In the genomic region with DNA sequence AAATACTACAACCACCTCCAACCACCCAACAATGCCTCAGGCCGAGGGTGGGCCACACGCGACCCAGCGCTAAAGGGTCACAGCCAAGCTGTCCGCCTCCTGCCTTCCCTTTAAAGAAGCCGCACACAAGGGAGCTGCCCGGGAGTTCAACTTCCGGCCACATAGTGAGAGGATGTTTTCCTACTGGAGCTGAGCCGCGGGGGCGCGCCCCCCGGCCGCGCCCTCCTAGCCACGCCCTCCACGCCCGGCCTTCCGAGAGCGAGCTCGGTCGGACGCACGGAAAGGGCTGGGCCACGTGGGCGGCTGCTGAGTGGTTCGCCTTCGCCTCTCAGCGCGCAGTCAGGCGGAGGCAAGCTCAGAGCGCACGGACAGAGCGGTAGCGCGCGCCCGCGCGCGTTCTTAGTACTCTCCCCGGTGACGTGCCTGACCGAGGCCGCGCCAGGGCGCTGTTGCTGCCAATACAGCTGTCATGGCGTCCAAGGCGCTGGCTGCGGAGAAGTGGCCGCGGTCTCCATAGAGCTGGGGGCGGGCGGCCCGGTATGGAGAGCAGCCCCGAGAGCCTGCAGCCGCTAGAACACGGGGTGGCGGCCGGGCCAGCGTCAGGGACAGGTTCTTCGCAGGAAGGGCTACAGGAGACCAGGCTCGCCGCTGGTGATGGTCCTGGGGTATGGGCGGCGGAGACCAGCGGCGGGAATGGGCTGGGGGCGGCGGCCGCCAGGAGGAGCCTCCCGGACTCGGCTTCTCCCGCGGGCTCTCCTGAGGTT, we compare ENCODE assay signal across 1 cellular context.
TF ChIP-seq lines count a peak whose summit lies in the region.

A gene with protein sequence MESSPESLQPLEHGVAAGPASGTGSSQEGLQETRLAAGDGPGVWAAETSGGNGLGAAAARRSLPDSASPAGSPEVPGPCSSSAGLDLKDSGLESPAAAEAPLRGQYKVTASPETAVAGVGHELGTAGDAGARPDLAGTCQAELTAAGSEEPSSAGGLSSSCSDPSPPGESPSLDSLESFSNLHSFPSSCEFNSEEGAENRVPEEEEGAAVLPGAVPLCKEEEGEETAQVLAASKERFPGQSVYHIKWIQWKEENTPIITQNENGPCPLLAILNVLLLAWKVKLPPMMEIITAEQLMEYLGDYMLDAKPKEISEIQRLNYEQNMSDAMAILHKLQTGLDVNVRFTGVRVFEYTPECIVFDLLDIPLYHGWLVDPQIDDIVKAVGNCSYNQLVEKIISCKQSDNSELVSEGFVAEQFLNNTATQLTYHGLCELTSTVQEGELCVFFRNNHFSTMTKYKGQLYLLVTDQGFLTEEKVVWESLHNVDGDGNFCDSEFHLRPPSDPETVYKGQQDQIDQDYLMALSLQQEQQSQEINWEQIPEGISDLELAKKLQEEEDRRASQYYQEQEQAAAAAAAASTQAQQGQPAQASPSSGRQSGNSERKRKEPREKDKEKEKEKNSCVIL (plus strand): TSS at position 446 of the 764 bp plus-strand sequence. CDS start 94 bp downstream, at position 540.

TF ChIP-seq in HepG2, 621 proteins besides CTCF, POLR2A, EP300 and RAD21 (continued from another document and continues in another):
- TF ChIP-seq, protein P1, sequence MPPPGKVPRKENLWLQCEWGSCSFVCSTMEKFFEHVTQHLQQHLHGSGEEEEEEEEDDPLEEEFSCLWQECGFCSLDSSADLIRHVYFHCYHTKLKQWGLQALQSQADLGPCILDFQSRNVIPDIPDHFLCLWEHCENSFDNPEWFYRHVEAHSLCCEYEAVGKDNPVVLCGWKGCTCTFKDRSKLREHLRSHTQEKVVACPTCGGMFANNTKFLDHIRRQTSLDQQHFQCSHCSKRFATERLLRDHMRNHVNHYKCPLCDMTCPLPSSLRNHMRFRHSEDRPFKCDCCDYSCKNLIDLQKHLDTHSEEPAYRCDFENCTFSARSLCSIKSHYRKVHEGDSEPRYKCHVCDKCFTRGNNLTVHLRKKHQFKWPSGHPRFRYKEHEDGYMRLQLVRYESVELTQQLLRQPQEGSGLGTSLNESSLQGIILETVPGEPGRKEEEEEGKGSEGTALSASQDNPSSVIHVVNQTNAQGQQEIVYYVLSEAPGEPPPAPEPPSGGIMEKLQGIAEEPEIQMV (CRISPR knock-in tag; IDR thresholded peaks at IDR 0.05; ENCODE audit: low read depth), result peak; percentile 39
- TF ChIP-seq, protein P2, sequence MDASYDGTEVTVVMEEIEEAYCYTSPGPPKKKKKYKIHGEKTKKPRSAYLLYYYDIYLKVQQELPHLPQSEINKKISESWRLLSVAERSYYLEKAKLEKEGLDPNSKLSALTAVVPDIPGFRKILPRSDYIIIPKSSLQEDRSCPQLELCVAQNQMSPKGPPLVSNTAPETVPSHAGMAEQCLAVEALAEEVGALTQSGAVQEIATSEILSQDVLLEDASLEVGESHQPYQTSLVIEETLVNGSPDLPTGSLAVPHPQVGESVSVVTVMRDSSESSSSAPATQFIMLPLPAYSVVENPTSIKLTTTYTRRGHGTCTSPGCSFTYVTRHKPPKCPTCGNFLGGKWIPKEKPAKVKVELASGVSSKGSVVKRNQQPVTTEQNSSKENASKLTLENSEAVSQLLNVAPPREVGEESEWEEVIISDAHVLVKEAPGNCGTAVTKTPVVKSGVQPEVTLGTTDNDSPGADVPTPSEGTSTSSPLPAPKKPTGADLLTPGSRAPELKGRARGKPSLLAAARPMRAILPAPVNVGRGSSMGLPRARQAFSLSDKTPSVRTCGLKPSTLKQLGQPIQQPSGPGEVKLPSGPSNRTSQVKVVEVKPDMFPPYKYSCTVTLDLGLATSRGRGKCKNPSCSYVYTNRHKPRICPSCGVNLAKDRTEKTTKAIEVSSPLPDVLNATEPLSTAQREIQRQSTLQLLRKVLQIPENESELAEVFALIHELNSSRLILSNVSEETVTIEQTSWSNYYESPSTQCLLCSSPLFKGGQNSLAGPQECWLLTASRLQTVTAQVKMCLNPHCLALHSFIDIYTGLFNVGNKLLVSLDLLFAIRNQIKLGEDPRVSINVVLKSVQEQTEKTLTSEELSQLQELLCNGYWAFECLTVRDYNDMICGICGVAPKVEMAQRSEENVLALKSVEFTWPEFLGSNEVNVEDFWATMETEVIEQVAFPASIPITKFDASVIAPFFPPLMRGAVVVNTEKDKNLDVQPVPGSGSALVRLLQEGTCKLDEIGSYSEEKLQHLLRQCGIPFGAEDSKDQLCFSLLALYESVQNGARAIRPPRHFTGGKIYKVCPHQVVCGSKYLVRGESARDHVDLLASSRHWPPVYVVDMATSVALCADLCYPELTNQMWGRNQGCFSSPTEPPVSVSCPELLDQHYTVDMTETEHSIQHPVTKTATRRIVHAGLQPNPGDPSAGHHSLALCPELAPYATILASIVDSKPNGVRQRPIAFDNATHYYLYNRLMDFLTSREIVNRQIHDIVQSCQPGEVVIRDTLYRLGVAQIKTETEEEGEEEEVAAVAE (CRISPR knock-in tag; IDR thresholded peaks at IDR 0.05; ENCODE audit: borderline replicate concordance), result peak; percentile 89
- TF ChIP-seq RARG (CRISPR knock-in tag; IDR thresholded peaks at IDR 0.05; ENCODE audit: low read depth), result no peak
- no peak for TF ChIP-seq PAF1 (CRISPR knock-in tag; IDR thresholded peaks at IDR 0.05)
- TF ChIP-seq ZNF17 (CRISPR knock-in tag; IDR thresholded peaks at IDR 0.05), result no peak
- no peak for TF ChIP-seq KLF13 (CRISPR knock-in tag; IDR thresholded peaks at IDR 0.05)
- TF ChIP-seq, protein P3, sequence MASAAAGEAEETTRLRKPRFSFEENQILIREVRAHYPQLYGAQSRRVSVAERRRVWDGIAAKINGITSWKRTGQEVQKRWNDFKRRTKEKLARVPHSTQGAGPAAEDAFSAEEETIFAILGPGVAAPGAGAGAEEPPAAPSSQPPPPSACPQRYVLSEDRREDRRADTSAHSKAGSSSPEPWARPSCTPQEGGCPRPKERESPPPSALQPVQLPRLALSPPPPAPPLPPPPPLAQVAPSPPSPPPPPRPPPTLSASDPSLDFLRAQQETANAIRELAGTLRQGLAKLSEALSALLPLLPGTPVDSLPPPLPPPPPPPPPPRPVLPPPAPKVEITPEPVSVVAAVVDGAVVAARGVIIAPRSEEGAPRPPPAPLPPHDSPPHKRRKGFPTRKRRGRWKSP (CRISPR knock-in tag; IDR thresholded peaks at IDR 0.05), result peak; percentile 99
- TF ChIP-seq, protein P4, sequence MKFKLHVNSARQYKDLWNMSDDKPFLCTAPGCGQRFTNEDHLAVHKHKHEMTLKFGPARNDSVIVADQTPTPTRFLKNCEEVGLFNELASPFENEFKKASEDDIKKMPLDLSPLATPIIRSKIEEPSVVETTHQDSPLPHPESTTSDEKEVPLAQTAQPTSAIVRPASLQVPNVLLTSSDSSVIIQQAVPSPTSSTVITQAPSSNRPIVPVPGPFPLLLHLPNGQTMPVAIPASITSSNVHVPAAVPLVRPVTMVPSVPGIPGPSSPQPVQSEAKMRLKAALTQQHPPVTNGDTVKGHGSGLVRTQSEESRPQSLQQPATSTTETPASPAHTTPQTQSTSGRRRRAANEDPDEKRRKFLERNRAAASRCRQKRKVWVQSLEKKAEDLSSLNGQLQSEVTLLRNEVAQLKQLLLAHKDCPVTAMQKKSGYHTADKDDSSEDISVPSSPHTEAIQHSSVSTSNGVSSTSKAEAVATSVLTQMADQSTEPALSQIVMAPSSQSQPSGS (CRISPR knock-in tag; IDR thresholded peaks at IDR 0.05), result no peak
- TF ChIP-seq FOXK2 (IDR thresholded peaks at IDR 0.05), result peak; percentile 65
- peak; percentile 87 for TF ChIP-seq CCDC6 (CRISPR knock-in tag; IDR thresholded peaks at IDR 0.05)
- peak; percentile 97 for TF ChIP-seq ZNF709 (CRISPR knock-in tag; IDR thresholded peaks at IDR 0.05)
- peak; percentile 60; the same call in 1 of the 2 replicates for TF ChIP-seq ZNF672 (CRISPR knock-in tag; IDR thresholded peaks at IDR 0.05)
- no peak for TF ChIP-seq GPN1 (CRISPR knock-in tag; IDR thresholded peaks at IDR 0.05; ENCODE audit: borderline replicate concordance)
- peak; percentile 79; the same call in 1 of the 2 replicates for TF ChIP-seq SALL2 (CRISPR knock-in tag; IDR thresholded peaks at IDR 0.05)
- peak; percentile 59; the same call in 1 of the 2 replicates for TF ChIP-seq ZMAT3 (CRISPR knock-in tag; conservative IDR thresholded peaks at IDR 0.05)
- TF ChIP-seq ZNF652 (CRISPR knock-in tag; IDR thresholded peaks at IDR 0.05; ENCODE audit: borderline replicate concordance, low read depth), result no peak
- TF ChIP-seq U2AF1 (optimal IDR thresholded peaks at IDR 0.05; ENCODE audit: low read depth, low read length), result peak; percentile 41
- TF ChIP-seq SMAD9 (CRISPR knock-in tag; IDR thresholded peaks at IDR 0.05), result no peak
- TF ChIP-seq SRSF9 (IDR thresholded peaks at IDR 0.05; ENCODE audit: borderline replicate concordance, insufficient read depth, low read depth, low read length, poor library complexity, severe bottlenecking), result no peak
- TF ChIP-seq ATF7 (IDR thresholded peaks at IDR 0.05), result no peak
- TF ChIP-seq ATF7 (CRISPR knock-in tag; IDR thresholded peaks at IDR 0.05), result no peak; the same call in 1 of the 2 replicates
- peak; percentile 46 for TF ChIP-seq GATAD2A (CRISPR knock-in tag; IDR thresholded peaks at IDR 0.05)
- peak; percentile 29 for TF ChIP-seq ZNF883 (CRISPR knock-in tag; IDR thresholded peaks at IDR 0.05; ENCODE audit: not compliant biosample characterization)
- no peak for TF ChIP-seq ATRX (CRISPR knock-in tag; IDR thresholded peaks at IDR 0.05; ENCODE audit: borderline replicate concordance)
- no peak for TF ChIP-seq ZNF382 (CRISPR knock-in tag; IDR thresholded peaks at IDR 0.05; ENCODE audit: borderline replicate concordance)
- TF ChIP-seq MBD4 (IDR thresholded peaks at IDR 0.05; ENCODE audit: borderline replicate concordance, low read length), result no peak
- TF ChIP-seq PHF8 (CRISPR knock-in tag; IDR thresholded peaks at IDR 0.05), result peak; percentile 92
- TF ChIP-seq THYN1 (CRISPR knock-in tag; IDR thresholded peaks at IDR 0.05; ENCODE audit: borderline replicate concordance, low read depth), result no peak
- TF ChIP-seq, protein P5, sequence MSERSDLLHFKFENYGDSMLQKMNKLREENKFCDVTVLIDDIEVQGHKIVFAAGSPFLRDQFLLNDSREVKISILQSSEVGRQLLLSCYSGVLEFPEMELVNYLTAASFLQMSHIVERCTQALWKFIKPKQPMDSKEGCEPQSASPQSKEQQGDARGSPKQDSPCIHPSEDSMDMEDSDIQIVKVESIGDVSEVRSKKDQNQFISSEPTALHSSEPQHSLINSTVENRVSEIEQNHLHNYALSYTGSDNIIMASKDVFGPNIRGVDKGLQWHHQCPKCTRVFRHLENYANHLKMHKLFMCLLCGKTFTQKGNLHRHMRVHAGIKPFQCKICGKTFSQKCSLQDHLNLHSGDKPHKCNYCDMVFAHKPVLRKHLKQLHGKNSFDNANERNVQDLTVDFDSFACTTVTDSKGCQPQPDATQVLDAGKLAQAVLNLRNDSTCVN (CRISPR knock-in tag; IDR thresholded peaks at IDR 0.05; ENCODE audit: borderline replicate concordance), result peak; percentile 29; the same call in 1 of the 2 replicates
- TF ChIP-seq ASH2L (IDR thresholded peaks at IDR 0.05; ENCODE audit: insufficient read length, low read depth, low read length), result peak; percentile 75
- TF ChIP-seq ZNF547 (CRISPR knock-in tag; IDR thresholded peaks at IDR 0.05), result peak; percentile 81; the same call in 1 of the 2 replicates
- 0 out of 2 replicates have a peak, but pooled peaks have one; percentile 23 for TF ChIP-seq ZNF841 (CRISPR knock-in tag; IDR thresholded peaks at IDR 0.05; ENCODE audit: borderline replicate concordance)
- TF ChIP-seq ZNF441 (CRISPR knock-in tag; IDR thresholded peaks at IDR 0.05; ENCODE audit: borderline replicate concordance), result peak; percentile 46; the same call in 1 of the 2 replicates
- TF ChIP-seq, protein P6, sequence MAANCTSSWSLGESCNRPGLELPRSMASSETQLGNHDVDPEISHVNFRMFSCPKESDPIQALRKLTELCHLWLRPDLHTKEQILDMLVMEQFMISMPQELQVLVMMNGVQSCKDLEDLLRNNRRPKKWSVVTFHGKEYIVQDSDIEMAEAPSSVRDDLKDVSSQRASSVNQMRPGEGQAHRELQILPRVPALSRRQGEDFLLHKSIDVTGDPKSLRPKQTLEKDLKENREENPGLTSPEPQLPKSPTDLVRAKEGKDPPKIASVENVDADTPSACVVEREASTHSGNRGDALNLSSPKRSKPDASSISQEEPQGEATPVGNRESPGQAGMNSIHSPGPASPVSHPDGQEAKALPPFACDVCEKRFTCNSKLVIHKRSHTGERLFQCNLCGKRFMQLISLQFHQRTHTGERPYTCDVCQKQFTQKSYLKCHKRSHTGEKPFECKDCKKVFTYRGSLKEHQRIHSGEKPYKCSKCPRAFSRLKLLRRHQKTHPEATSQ (CRISPR knock-in tag; IDR thresholded peaks at IDR 0.05; ENCODE audit: borderline replicate concordance), result no peak; the same call in 1 of the 2 replicates
- TF ChIP-seq MED1 (CRISPR knock-in tag; IDR thresholded peaks at IDR 0.05), result peak; percentile 85; the same call in 1 of the 2 replicates
- TF ChIP-seq, protein P7, sequence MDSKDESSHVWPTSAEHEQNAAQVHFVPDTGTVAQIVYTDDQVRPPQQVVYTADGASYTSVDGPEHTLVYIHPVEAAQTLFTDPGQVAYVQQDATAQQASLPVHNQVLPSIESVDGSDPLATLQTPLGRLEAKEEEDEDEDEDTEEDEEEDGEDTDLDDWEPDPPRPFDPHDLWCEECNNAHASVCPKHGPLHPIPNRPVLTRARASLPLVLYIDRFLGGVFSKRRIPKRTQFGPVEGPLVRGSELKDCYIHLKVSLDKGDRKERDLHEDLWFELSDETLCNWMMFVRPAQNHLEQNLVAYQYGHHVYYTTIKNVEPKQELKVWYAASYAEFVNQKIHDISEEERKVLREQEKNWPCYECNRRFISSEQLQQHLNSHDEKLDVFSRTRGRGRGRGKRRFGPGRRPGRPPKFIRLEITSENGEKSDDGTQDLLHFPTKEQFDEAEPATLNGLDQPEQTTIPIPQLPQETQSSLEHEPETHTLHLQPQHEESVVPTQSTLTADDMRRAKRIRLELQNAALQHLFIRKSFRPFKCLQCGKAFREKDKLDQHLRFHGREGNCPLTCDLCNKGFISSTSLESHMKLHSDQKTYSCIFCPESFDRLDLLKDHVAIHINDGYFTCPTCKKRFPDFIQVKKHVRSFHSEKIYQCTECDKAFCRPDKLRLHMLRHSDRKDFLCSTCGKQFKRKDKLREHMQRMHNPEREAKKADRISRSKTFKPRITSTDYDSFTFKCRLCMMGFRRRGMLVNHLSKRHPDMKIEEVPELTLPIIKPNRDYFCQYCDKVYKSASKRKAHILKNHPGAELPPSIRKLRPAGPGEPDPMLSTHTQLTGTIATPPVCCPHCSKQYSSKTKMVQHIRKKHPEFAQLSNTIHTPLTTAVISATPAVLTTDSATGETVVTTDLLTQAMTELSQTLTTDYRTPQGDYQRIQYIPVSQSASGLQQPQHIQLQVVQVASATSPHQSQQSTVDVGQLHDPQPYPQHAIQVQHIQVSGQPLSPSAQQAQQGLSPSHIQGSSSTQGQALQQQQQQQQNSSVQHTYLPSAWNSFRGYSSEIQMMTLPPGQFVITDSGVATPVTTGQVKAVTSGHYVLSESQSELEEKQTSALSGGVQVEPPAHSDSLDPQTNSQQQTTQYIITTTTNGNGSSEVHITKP (CRISPR knock-in tag; IDR thresholded peaks at IDR 0.05; ENCODE audit: low read depth), result no peak; the same call in 1 of the 2 replicates
- TF ChIP-seq CEBPB (IDR thresholded peaks at IDR 0.05; ENCODE audit: borderline replicate concordance, low read depth, low read length), result no peak
- TF ChIP-seq YY1 (IDR thresholded peaks at IDR 0.05; ENCODE audit: insufficient read depth, insufficient replicate concordance, low read depth, low read length), result peak; percentile 94
